ENCODE assay signal across 1 cellular context in genomic region chr5:123083298-123083697, GRCh38.
TF ChIP-seq lines count a peak whose summit lies in the region.

No MANE protein-coding gene starts in this region.

TF ChIP-seq in IMR-90, 13 proteins besides CTCF, POLR2A, EP300 and RAD21 (continued from another document):
- TF ChIP-seq USF2 (IDR thresholded peaks at IDR 0.05; ENCODE audit: low read depth, low read length) (no peak), MXI1 (IDR thresholded peaks at IDR 0.05; ENCODE audit: borderline replicate concordance, low read depth, low read length) (no peak), MAFK (IDR thresholded peaks at IDR 0.05; ENCODE audit: low read depth, low read length) (no peak)
